In genomic region chr17:40122944-40123810, GRCh38 we compare ENCODE assay signal across 8 cellular contexts. TPM values are rescaled to one million over a fixed set of nuclear protein-coding genes. Genes with fewer than 3 reads are reported as not detected.
DNase-seq lines count a peak whose midpoint lies in the region; ATAC-seq and TF ChIP-seq lines count a peak whose summit lies in the region.

No MANE protein-coding gene starts in this region.

- ATAC-seq in HG02798 (IDR thresholded peaks at IDR 0.05; ENCODE audit: poor library complexity, unreplicated experiment) (peak; percentile 26), upper lobe of left lung (ENCODE audit: low FRiP score in 2 of 2) (peak; percentile 33 to 38)
- ATAC-seq in naive thymus-derived CD4-positive, alpha-beta T cell, result peak; percentile 39

- TF ChIP-seq EP300 in upper lobe of left lung (IDR thresholded peaks at IDR 0.05), result no peak

- H3K4me3 ChIP-seq in esophagus (ENCODE audit: low read depth in 1 of 2, low read length in 2 of 2) (peak overlapping the region; percentile 88 to 93), upper lobe of left lung (peak overlapping the region; percentile 72 to 100 (median 84))
- peak overlapping the region; percentile 86 for H3K4me3 ChIP-seq in naive thymus-derived CD4-positive, alpha-beta T cell (ENCODE audit: low read length)

- peak overlapping the region; percentile 80 to 94 (median 87) for H3K27ac Mint-ChIP-seq in naive thymus-derived CD4-positive, alpha-beta T cell

- H3K4me1 ChIP-seq in esophagus (ENCODE audit: control insufficient read depth in 2 of 2, insufficient read depth in 2 of 2, low read length in 1 of 2) (peaks cover 0 to 3% of the 10 kb centered on the region in 2 donors), upper lobe of left lung (peaks cover 22 to 34% (median 28%) of the 10 kb centered on the region in 4 donors)
- peaks cover 12 to 16% of the 10 kb centered on the region in 2 donors for H3K4me1 ChIP-seq in naive thymus-derived CD4-positive, alpha-beta T cell (ENCODE audit: control insufficient read depth in 2 of 2, insufficient read depth in 2 of 2, low read length in 2 of 2)

- peaks cover 0 to 1% (median 0%) of the 10 kb centered on the region in 11 donors for H3K9me3 Mint-ChIP-seq in naive thymus-derived CD4-positive, alpha-beta T cell

- peak overlapping the region; percentile 95 to 98 for H3K27ac ChIP-seq in esophagus (ENCODE audit: low read depth in 2 of 2, low read length in 1 of 2)
- H3K27ac ChIP-seq in naive thymus-derived CD4-positive, alpha-beta T cell (ENCODE audit: low read depth, low read length), result peak overlapping the region; percentile 82
- H3K27ac ChIP-seq in upper lobe of left lung, result peak overlapping the region; percentile 97 to 100 (median 98)

- no peaks in the 10 kb centered on the region for H3K27me3 Mint-ChIP-seq in naive thymus-derived CD4-positive, alpha-beta T cell

- peaks cover 0 to 15% (median 9%) of the 10 kb centered on the region in 5 donors for H3K36me3 Mint-ChIP-seq in naive thymus-derived CD4-positive, alpha-beta T cell

- peak; percentile 73 for DNase-seq in GM10266 (ENCODE audit: extremely low spot score)
- peak; percentile 69 for DNase-seq in NCI-H69 (lab: John Stamatoyannopoulos, UW)
- peak; percentile 77 for DNase-seq in activated CD8-positive, alpha-beta memory T cell treated with anti-CD3 and anti-CD28 coated beads, Interleukin-2, amount 50 U/mL, for 48 hours
- peak; percentile 23 to 71 (median 59) for DNase-seq in naive thymus-derived CD4-positive, alpha-beta T cell
- DNase-seq in upper lobe of left lung, result peak in 1 of 2 donors; percentile 46
- DNase-seq in medulla oblongata (ENCODE audit: extremely low spot score), result no peak

- TF ChIP-seq POLR2A in upper lobe of left lung (IDR thresholded peaks at IDR 0.05), result peak in 1 of 4 donors; percentile 16

- H3K36me3 ChIP-seq in esophagus (ENCODE audit: control insufficient read depth in 2 of 2, insufficient read depth in 2 of 2, low read length in 1 of 2), result peaks cover 0 to 6% of the 10 kb centered on the region in 2 donors
- H3K36me3 ChIP-seq in naive thymus-derived CD4-positive, alpha-beta T cell (ENCODE audit: control insufficient read depth in 2 of 3, insufficient read depth in 3 of 3, low read length in 3 of 3), result peaks cover 0 to 25% (median 0%) of the 10 kb centered on the region in 3 experiments
- peaks cover 4 to 29% (median 13%) of the 10 kb centered on the region in 4 donors for H3K36me3 ChIP-seq in upper lobe of left lung

- H3K27me3 ChIP-seq in esophagus (ENCODE audit: control insufficient read depth in 1 of 2, insufficient read depth in 2 of 2, low read length in 2 of 2), result no peaks in the 10 kb centered on the region
- no peaks in the 10 kb centered on the region for H3K27me3 ChIP-seq in naive thymus-derived CD4-positive, alpha-beta T cell (ENCODE audit: control insufficient read depth in 2 of 2, insufficient read depth in 2 of 2, low read length in 2 of 2)
- no peaks in the 10 kb centered on the region for H3K27me3 ChIP-seq in upper lobe of left lung

- intact Hi-C loops in naive thymus-derived CD4-positive, alpha-beta T cell (cut with micrococcal nuclease), result loop anchor here (1.0 to 5.0 kb wide), 8 partner anchors 10 to 194 kb away; partner anchors contain the start of gene CASC3 (in 2 of the 2)

- TF ChIP-seq CTCF in GM10266 (IDR thresholded peaks at IDR 0.05; ENCODE audit: control insufficient read depth, insufficient read depth, low read depth, missing control alignments), result no peak
- peak in 4 of 6 experiments; percentile 10 to 50 (median 22) for TF ChIP-seq CTCF in upper lobe of left lung (IDR thresholded peaks at IDR 0.05)

- H3K4me1 Mint-ChIP-seq in naive thymus-derived CD4-positive, alpha-beta T cell, result peaks cover 29 to 48% (median 41%) of the 10 kb centered on the region in 7 donors

- POLR2A ChIA-PET in naive thymus-derived CD4-positive, alpha-beta T cell (lab: Charles Lee), result interaction anchor here (0.8 to 9.1 kb wide), 20 partner anchors 8 to 196 kb away, joined by 3 to 134 read pairs (median 4); partner anchors contain the start of genes CASC3, MED24, NR1D1 and ORMDL3

- CTCF ChIA-PET in naive thymus-derived CD4-positive, alpha-beta T cell (lab: Charles Lee), result interaction anchor here (0.9 to 4.7 kb wide), 9 partner anchors 9 to 117 kb away, joined by 3 to 52 read pairs (median 5); partner anchors contain the start of genes CASC3 and NR1D1

- H3K4me3 Mint-ChIP-seq in naive thymus-derived CD4-positive, alpha-beta T cell, result peak overlapping the region; percentile 83 to 99 (median 93)

- WGBS in esophagus, 2 donors, result 0 to 1% methylated on average over 35 to 48 of the region's 48 CpGs
- 0 to 2% methylated on average over 27 to 40 of the region's 48 CpGs for WGBS in upper lobe of left lung, 2 donors

- H3K9me3 ChIP-seq in esophagus (ENCODE audit: control insufficient read depth in 2 of 2, insufficient read depth in 1 of 2, low read depth in 1 of 2, low read length in 1 of 2) (no peaks in the 10 kb centered on the region), upper lobe of left lung (no peaks in the 10 kb centered on the region)
- no peaks in the 10 kb centered on the region for H3K9me3 ChIP-seq in naive thymus-derived CD4-positive, alpha-beta T cell (ENCODE audit: control insufficient read depth in 2 of 3, low read length in 3 of 3)

RNA-seq across cellular contexts. Expression of gene MSL1, which starts 1.4 kb away (rescaled TPM):
- 10 to 100 TPM; 42.1 to 59.5 TPM for polyA plus RNA-seq in esophagus
- total RNA-seq in naive thymus-derived CD4-positive, alpha-beta T cell, result 100 to 1,000 TPM in 4 of 5 experiments, 10 to 100 TPM in 1; 97.0 to 145 (median 113) TPM
- 10 to 100 TPM in 1 of 2 donors, 1 to 10 TPM in 1; 8.0 to 11.3 TPM for polyA plus RNA-seq in naive thymus-derived CD4-positive, alpha-beta T cell
- 100 to 1,000 TPM in 3 of 6 donors, 10 to 100 TPM in 3; 57.6 to 240 (median 97.0) TPM for total RNA-seq in upper lobe of left lung

RNA-seq across cellular contexts. Expression of gene CASC3, which starts 17.2 kb away (rescaled TPM):
- 10 to 100 TPM; 24.3 to 24.6 TPM for polyA plus RNA-seq in esophagus
- 100 to 1,000 TPM in 4 of 5 experiments, 10 to 100 TPM in 1; 93.4 to 160 (median 144) TPM for total RNA-seq in naive thymus-derived CD4-positive, alpha-beta T cell
- polyA plus RNA-seq in naive thymus-derived CD4-positive, alpha-beta T cell, result 10 to 100 TPM; 43.5 to 51.5 TPM
- 100 to 1,000 TPM in 2 of 6 donors, 10 to 100 TPM in 4; 52.2 to 141 (median 75.0) TPM for total RNA-seq in upper lobe of left lung

RNA-seq across cellular contexts. Expression of gene NR1D1, which starts 22.8 kb away (rescaled TPM):
- 10 to 100 TPM; 23.6 to 24.6 TPM for polyA plus RNA-seq in esophagus
- total RNA-seq in naive thymus-derived CD4-positive, alpha-beta T cell, result 10 to 100 TPM in 4 of 5 experiments, 1 to 10 TPM in 1; 3.6 to 34.2 (median 17.3) TPM
- 10 to 100 TPM in 1 of 2 donors, 1 to 10 TPM in 1; 4.7 to 11.2 TPM for polyA plus RNA-seq in naive thymus-derived CD4-positive, alpha-beta T cell
- total RNA-seq in upper lobe of left lung, result 10 to 100 TPM in 5 of 6 donors, 1 to 10 TPM in 1; 3.8 to 24.7 (median 15.8) TPM

RNA-seq across cellular contexts. Expression of gene RAPGEFL1, which starts 54.1 kb away (rescaled TPM):
- polyA plus RNA-seq in esophagus, result 100 to 1,000 TPM; 109 to 282 TPM
- 10 to 100 TPM in 1 of 5 experiments, 1 to 10 TPM in 4; 5.0 to 10.7 (median 6.3) TPM for total RNA-seq in naive thymus-derived CD4-positive, alpha-beta T cell
- polyA plus RNA-seq in naive thymus-derived CD4-positive, alpha-beta T cell, result under 1 TPM; 0.24 to 0.47 TPM
- total RNA-seq in upper lobe of left lung, result 10 to 100 TPM in 4 of 6 donors, 1 to 10 TPM in 2; 7.6 to 44.0 (median 13.5) TPM
